1 cellular context compared by ENCODE assay signal in the genomic region with DNA sequence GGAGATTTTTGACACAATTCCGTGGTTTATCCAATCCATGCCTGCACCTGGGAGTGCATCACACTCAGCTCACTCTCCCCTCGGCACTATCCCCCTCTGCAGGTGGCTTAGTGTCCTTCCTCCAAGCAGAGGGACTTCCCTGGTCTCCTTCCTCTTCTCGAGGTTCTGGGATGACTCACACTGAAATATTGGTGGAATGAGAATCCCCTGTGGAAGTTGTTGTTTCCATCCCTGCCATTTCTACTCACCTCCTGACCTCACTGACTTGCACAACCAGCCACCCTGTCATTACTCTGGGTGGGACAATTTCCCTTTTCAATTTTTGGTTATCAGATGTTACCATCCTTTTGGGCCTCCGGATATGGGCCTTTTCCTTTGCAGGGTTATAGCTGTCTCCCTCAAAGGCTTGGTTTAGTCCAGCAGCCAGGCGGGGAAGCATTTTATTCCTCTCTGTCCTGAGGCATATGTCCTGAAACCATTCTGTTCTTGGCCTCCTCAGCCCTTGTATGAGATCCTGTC.
A peak's percentile ranks its signal among the peaks of the same experiment; 100 is the strongest.
TF ChIP-seq lines count a peak whose summit lies in the region.

No MANE protein-coding gene starts in this region.

TF ChIP-seq in HepG2, 621 proteins besides CTCF, POLR2A, EP300 and RAD21 (continued from another document):
- TF ChIP-seq, protein P1, sequence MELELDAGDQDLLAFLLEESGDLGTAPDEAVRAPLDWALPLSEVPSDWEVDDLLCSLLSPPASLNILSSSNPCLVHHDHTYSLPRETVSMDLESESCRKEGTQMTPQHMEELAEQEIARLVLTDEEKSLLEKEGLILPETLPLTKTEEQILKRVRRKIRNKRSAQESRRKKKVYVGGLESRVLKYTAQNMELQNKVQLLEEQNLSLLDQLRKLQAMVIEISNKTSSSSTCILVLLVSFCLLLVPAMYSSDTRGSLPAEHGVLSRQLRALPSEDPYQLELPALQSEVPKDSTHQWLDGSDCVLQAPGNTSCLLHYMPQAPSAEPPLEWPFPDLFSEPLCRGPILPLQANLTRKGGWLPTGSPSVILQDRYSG (CRISPR knock-in tag; IDR thresholded peaks at IDR 0.05) = no peak
- 0 out of 2 replicates have a peak, but pooled peaks have one; percentile 23 for TF ChIP-seq ZNF777 (CRISPR knock-in tag; IDR thresholded peaks at IDR 0.05)
- 0 out of 2 replicates have a peak, but pooled peaks have one; percentile 24 for TF ChIP-seq GATAD1 (CRISPR knock-in tag; IDR thresholded peaks at IDR 0.05)
- peak; percentile 42 for TF ChIP-seq TEAD3 (CRISPR knock-in tag; optimal IDR thresholded peaks at IDR 0.05; ENCODE audit: borderline replicate concordance)
- no peak for TF ChIP-seq SIN3B (IDR thresholded peaks at IDR 0.05; ENCODE audit: low read length)
- no peak for TF ChIP-seq ZNF816 (CRISPR knock-in tag; IDR thresholded peaks at IDR 0.05; ENCODE audit: borderline replicate concordance)
- no peak for TF ChIP-seq SMAD3 (CRISPR knock-in tag; IDR thresholded peaks at IDR 0.05)
- TF ChIP-seq, protein P2, sequence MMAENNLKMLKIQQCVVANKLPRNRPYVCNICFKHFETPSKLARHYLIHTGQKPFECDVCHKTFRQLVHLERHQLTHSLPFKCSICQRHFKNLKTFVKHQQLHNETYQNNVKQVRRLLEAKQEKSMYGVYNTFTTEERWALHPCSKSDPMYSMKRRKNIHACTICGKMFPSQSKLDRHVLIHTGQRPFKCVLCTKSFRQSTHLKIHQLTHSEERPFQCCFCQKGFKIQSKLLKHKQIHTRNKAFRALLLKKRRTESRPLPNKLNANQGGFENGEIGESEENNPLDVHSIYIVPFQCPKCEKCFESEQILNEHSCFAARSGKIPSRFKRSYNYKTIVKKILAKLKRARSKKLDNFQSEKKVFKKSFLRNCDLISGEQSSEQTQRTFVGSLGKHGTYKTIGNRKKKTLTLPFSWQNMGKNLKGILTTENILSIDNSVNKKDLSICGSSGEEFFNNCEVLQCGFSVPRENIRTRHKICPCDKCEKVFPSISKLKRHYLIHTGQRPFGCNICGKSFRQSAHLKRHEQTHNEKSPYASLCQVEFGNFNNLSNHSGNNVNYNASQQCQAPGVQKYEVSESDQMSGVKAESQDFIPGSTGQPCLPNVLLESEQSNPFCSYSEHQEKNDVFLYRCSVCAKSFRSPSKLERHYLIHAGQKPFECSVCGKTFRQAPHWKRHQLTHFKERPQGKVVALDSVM (CRISPR knock-in tag; IDR thresholded peaks at IDR 0.05) = no peak
- TF ChIP-seq ZNF264 (CRISPR knock-in tag; IDR thresholded peaks at IDR 0.05) = no peak
